8 cellular contexts compared by ENCODE assay signal in the genomic region with DNA sequence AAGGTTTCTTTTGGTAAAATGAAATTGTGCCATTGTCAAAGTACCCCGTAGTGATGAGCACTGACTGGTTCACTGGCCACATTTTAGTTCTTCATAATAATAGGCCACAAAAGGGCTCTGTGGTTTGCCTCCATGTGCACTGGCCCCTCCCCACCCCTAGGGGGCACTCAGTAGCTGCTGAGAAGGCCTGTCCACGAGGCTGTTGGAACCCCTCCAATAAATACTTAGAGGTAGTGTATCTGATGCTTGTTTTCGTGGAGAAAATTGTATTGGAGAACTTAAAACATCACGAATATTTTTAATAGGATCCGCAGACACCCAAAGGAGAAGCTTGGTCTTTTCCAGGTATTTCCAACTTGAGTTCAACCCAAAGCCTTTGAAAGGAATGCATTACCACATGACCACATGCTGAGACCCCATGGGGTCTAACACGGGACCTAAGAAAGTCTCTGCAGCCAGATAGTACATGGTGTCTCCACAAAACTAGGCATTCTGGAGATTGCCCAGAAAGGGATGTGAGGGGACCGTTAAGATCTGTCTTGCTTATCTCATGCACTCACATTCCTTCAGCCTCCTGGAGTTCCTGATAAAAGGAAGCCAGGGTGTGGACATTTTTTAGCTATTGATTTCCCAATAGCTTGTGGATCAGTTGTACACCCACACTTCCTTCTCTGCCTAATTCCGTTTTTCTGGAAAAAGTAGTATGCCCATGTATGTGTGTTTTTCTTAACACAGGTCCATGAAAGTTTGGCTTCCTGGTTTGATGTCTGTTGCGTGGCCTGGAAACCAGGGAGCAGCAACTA. TPM values are rescaled to one million over a fixed set of nuclear protein-coding genes. Genes with fewer than 3 reads are reported as not detected.
DNase-seq lines count a peak whose midpoint lies in the region; ATAC-seq, FAIRE-seq and TF ChIP-seq lines count a peak whose summit lies in the region.

No MANE protein-coding gene starts in this region.

- H3K27me3 ChIP-seq in A673 (replicated peaks; ENCODE audit: insufficient read depth, low read depth, low read length, poor library complexity), result no peaks in the 10 kb centered on the region
- no peaks in the 10 kb centered on the region for H3K27me3 ChIP-seq in thoracic aorta (replicated peaks; ENCODE audit: insufficient read depth)

- H3K9me3 ChIP-seq in A673 (ENCODE audit: low read depth, low read length, poor library complexity, severe bottlenecking), result no peaks in the 10 kb centered on the region
- H3K9me3 ChIP-seq in kidney (ENCODE audit: control insufficient read depth in 1 of 2, low read length in 2 of 2), result no peaks in the 10 kb centered on the region
- H3K9me3 ChIP-seq in thoracic aorta, result peaks cover 4% of the 10 kb centered on the region

- no TSS peak for BruUV-seq in A673 (replicated peaks; lab: Mats Ljungman, UMichigan)

- POLR2A ChIA-PET in A673 (lab: Charles Lee; ENCODE audit: low non-redundant PET), result no interaction called here

- CTCF ChIA-PET in A673 (lab: Charles Lee), result interaction anchor here (0.6 to 1.0 kb wide), 2 partner anchors 62 to 76 kb away, joined by 3 to 5 read pairs; no protein-coding TSS in a partner anchor

- intact Hi-C loops in A673 (cut with micrococcal nuclease; ENCODE audit: unreplicated experiment) (loop anchor here (1.0 kb wide), 1 partner anchor 146 kb away; no protein-coding TSS in a partner anchor), kidney (cut with DNase I) (loop anchor here (10.0 kb wide), 1 partner anchor 141 kb away; no protein-coding TSS in a partner anchor)

- no peak overlapping the region for H3K4me3 ChIP-seq in A673 (ENCODE audit: low read depth, low read length, poor library complexity, severe bottlenecking)
- H3K4me3 ChIP-seq in astrocyte of the cerebellum (ENCODE audit: low read depth, low read length), result no peak overlapping the region
- H3K4me3 ChIP-seq in kidney (ENCODE audit: low read length in 2 of 2), result no peak overlapping the region
- H3K4me3 ChIP-seq in thoracic aorta, result no peak overlapping the region

- in situ Hi-C loops in astrocyte of the cerebellum (cut with HindIII; ENCODE audit: low sequenced_read_pairs), result no loop called here

- peak; percentile 97 for TF ChIP-seq CTCF in A673 (conservative IDR thresholded peaks at IDR 0.05; ENCODE audit: low read depth, low read length)
- peak; percentile 83 for TF ChIP-seq CTCF in astrocyte of the cerebellum (IDR thresholded peaks at IDR 0.05; ENCODE audit: low read depth, low read length, missing control alignments)
- TF ChIP-seq CTCF in kidney (IDR thresholded peaks at IDR 0.05; ENCODE audit: borderline replicate concordance, extremely low read depth, insufficient read depth), result peak; percentile 90
- TF ChIP-seq CTCF in thoracic aorta (IDR thresholded peaks at IDR 0.05), result peak; percentile 18

- H3K27ac ChIP-seq in A673 (ENCODE audit: low read depth, low read length, poor library complexity, severe bottlenecking), result no peak overlapping the region
- H3K27ac ChIP-seq in kidney (ENCODE audit: low read depth in 2 of 2, low read length in 2 of 2), result no peak overlapping the region
- H3K27ac ChIP-seq in thoracic aorta, result no peak overlapping the region

- H3K9ac ChIP-seq in kidney (ENCODE audit: low read length in 2 of 2), result no peak overlapping the region

- peak; percentile 58 for ATAC-seq in HG02970 (IDR thresholded peaks at IDR 0.05; ENCODE audit: low FRiP score, unreplicated experiment)
- ATAC-seq in thoracic aorta (ENCODE audit: insufficient number of reproducible peaks, low FRiP score, low read depth), result no peak
- ATAC-seq in HG03025 (IDR thresholded peaks at IDR 0.05; ENCODE audit: low FRiP score, unreplicated experiment), result no peak

- peak; percentile 79 for FAIRE-seq in kidney (lab: Jason Lieb, UNC)

- H3K36me3 ChIP-seq in A673 (ENCODE audit: insufficient read depth, low read length, poor library complexity, severe bottlenecking) (no peaks in the 10 kb centered on the region), kidney (ENCODE audit: control insufficient read depth in 1 of 2, insufficient read depth in 2 of 2, low read length in 2 of 2) (no peaks in the 10 kb centered on the region), thoracic aorta (no peaks in the 10 kb centered on the region)

- peak; percentile 88 for DNase-seq in A673 (ENCODE audit: low spot score)
- peak; percentile 77 for DNase-seq in ELF-1 (ENCODE audit: low read depth, low spot score)
- peak; percentile 75 for DNase-seq in NCI-H69 (lab: John Stamatoyannopoulos, UW)
- DNase-seq in astrocyte of the cerebellum (ENCODE audit: low read depth), result peak; percentile 39
- DNase-seq in kidney, result peak; percentile 74
- DNase-seq in thoracic aorta (ENCODE audit: low spot score), result no peak

- H3K4me1 ChIP-seq in A673 (ENCODE audit: insufficient read depth, low read length, poor library complexity, severe bottlenecking) (peaks cover 4% of the 10 kb centered on the region), kidney (ENCODE audit: control insufficient read depth in 1 of 2, insufficient read depth in 1 of 2, low read depth in 1 of 2, low read length in 2 of 2) (peaks cover 4 to 5% of the 10 kb centered on the region in 2 donors), thoracic aorta (ENCODE audit: control insufficient read depth in 1 of 2, low read depth in 2 of 2) (no peaks in the 10 kb centered on the region)

RNA-seq across cellular contexts. Expression of a gene that starts 28.5 kb away (rescaled TPM):
- not detected in 2 replicates for total RNA-seq in A673 (2021)
- 50.2 TPM for total RNA-seq in kidney
- polyA plus RNA-seq in kidney (ENCODE audit: insufficient read depth, low read depth, low replicate concordance), result 41.8 TPM
- 10 to 100 TPM in 1 of 2 donors, 1 to 10 TPM in 1; 5.3 to 18.3 TPM for total RNA-seq in thoracic aorta

Comparison
In these comparisons a context has a peak if more than half of its experiments do, and no peak if none do; other contexts are left out.
1. CTCF ChIP-seq: peak in every context shown above with its lines; median percentile 97 in A673; 90 in kidney; 83 in astrocyte of the cerebellum; 18 in thoracic aorta.